In genomic region chr12:12880537-12880936, GRCh38 we compare ENCODE assay signal across 27 cellular contexts. TPM values are rescaled to one million over a fixed set of nuclear protein-coding genes. Genes with fewer than 3 reads are reported as not detected.
DNase-seq lines count a peak whose midpoint lies in the region; ATAC-seq and TF ChIP-seq lines count a peak whose summit lies in the region.
"Had no signal": no experiment of that assay in that cellular context is flagged by ENCODE, and none has a peak within 500 bp of the region (broad histone marks: within the 10 kb centered on the region; RNA-seq: fewer than 3 reads in every experiment).

No MANE protein-coding gene starts in this region.

- no peaks in the 10 kb centered on the region for H3K9me2 ChIP-seq in Karpas-422 (replicated peaks; ENCODE audit: insufficient read depth, low read length)

- no peaks in the 10 kb centered on the region for H3K36me3 Mint-ChIP-seq in natural killer cell treated with Interleukin-12 subunit alpha and Interleukin-12 subunit beta and Interleukin-15 and Interleukin-18, amount 100 ng/mL, for 72 hours
- H3K36me3 Mint-ChIP-seq in natural killer cell, result no peaks in the 10 kb centered on the region

- no peak for DNase-seq in natural killer cell treated with Interleukin-12 subunit alpha and Interleukin-12 subunit beta and Interleukin-15 and Interleukin-18, amount 100 ng/mL, for 72 hours (ENCODE audit: low spot score)
- DNase-seq in natural killer cell (no peak), NB4 (ENCODE audit: low read depth) (peak; percentile 51), epithelial cell of prostate (ENCODE audit: low read depth, low spot score) (no peak), lower leg skin (ENCODE audit: low spot score in 2 of 2) (no peak), NCI-H2196 treated with DMSO at 0.1 percent for 48 hours (lab: John Stamatoyannopoulos, UW; ENCODE audit: unreplicated experiment) (no peak), Karpas-422 (no peak)
- DNase-seq: activated CD4-positive, CD25-positive, alpha-beta regulatory T cell; activated effector memory CD4-positive, alpha-beta T cell treated with anti-CD3 and anti-CD28 coated beads, Interleukin-2, amount 50 U/mL, for 16 hours; activated T-cell treated with anti-CD3 and anti-CD28 coated beads, Interleukin-2, amount 50 U/mL, for 1 hour; body of pancreas; C1 segment of cervical spinal cord; Caco-2; effector memory CD8-positive, alpha-beta T cell; erythroblast; glutamatergic neuron; left ventricle myocardium inferior; NCI-H1694 treated with DMSO at 0.1 percent for 48 hours; OCI-M1; right cardiac atrium; stimulated activated CD4-positive, alpha-beta T cell treated with anti-CD3 and anti-CD28 coated beads, Interleukin-1b, Interleukin-23, amount 100 ng/mL, for 48 hours; stomach had no signal

- no peak overlapping the region for H3K9ac ChIP-seq in Karpas-422 (ENCODE audit: low read length)

- peak overlapping the region; percentile 97 for H3K27ac ChIP-seq in epithelial cell of prostate
- no peak overlapping the region for H3K27ac ChIP-seq in Karpas-422 (ENCODE audit: low read length)
- H3K27ac ChIP-seq: body of pancreas, left ventricle myocardium inferior, neutrophil, SK-N-MC had no signal

- no peak overlapping the region for H2AFZ ChIP-seq in Karpas-422 (ENCODE audit: low read length)

- no peaks in the 10 kb centered on the region for H3K9me3 Mint-ChIP-seq in natural killer cell treated with Interleukin-12 subunit alpha and Interleukin-12 subunit beta and Interleukin-15 and Interleukin-18, amount 100 ng/mL, for 72 hours
- H3K9me3 Mint-ChIP-seq in natural killer cell, result no peaks in the 10 kb centered on the region
- H3K9me3 Mint-ChIP-seq: central memory CD8-positive, alpha-beta T cell; effector memory CD8-positive, alpha-beta T cell had no signal

- peaks cover 11 to 23% of the 10 kb centered on the region in 2 donors for H3K27me3 Mint-ChIP-seq in natural killer cell treated with Interleukin-12 subunit alpha and Interleukin-12 subunit beta and Interleukin-15 and Interleukin-18, amount 100 ng/mL, for 72 hours
- peaks cover 0 to 5% of the 10 kb centered on the region in 2 donors for H3K27me3 Mint-ChIP-seq in natural killer cell (ENCODE audit: low read depth in 2 of 2)

- no peaks in the 10 kb centered on the region for H3K4me1 ChIP-seq in Karpas-422 (ENCODE audit: low read length)
- H3K4me1 ChIP-seq: left ventricle myocardium inferior had no signal

- no peak overlapping the region for H3K4me2 ChIP-seq in Karpas-422 (ENCODE audit: low read depth, low read length, poor library complexity, severe bottlenecking)

- intact Hi-C loops in natural killer cell (cut with micrococcal nuclease), result no loop called here
- intact Hi-C loops in lower leg skin (cut with DNase I; ENCODE audit: low total_unique reads), result no loop called here

- peak; percentile 61 for ATAC-seq in natural killer cell treated with Interleukin-12 subunit alpha and Interleukin-12 subunit beta and Interleukin-15 and Interleukin-18, amount 100 ng/mL, for 72 hours
- no peak for ATAC-seq in natural killer cell
- ATAC-seq: body of pancreas; effector memory CD8-positive, alpha-beta T cell; HepG2; right cardiac atrium had no signal

- H3K4me3 ChIP-seq in NB4 (ENCODE audit: low read depth, low read length) (no peak overlapping the region), lower leg skin (ENCODE audit: low read depth, poor library complexity, severe bottlenecking) (no peak overlapping the region), Karpas-422 (ENCODE audit: low read length) (no peak overlapping the region)
- H3K4me3 ChIP-seq: body of pancreas, left ventricle myocardium inferior, SK-N-MC, stomach had no signal

- no peaks in the 10 kb centered on the region for H4K20me1 ChIP-seq in Karpas-422 (ENCODE audit: insufficient read depth, low read depth, low read length)

- H3K4me3 Mint-ChIP-seq in natural killer cell treated with Interleukin-12 subunit alpha and Interleukin-12 subunit beta and Interleukin-15 and Interleukin-18, amount 100 ng/mL, for 72 hours, result no peak overlapping the region
- H3K4me3 Mint-ChIP-seq in natural killer cell, result no peak overlapping the region
- H3K4me3 Mint-ChIP-seq: central memory CD8-positive, alpha-beta T cell; effector memory CD8-positive, alpha-beta T cell had no signal

- H3K79me2 ChIP-seq in Karpas-422 (ENCODE audit: low read length), result no peaks in the 10 kb centered on the region

- H3K9me3 ChIP-seq in Karpas-422 (ENCODE audit: low read length), result no peaks in the 10 kb centered on the region
- H3K9me3 ChIP-seq: body of pancreas, Caco-2, left ventricle myocardium inferior, neutrophil, stomach had no signal

- H3K4me1 Mint-ChIP-seq in natural killer cell treated with Interleukin-12 subunit alpha and Interleukin-12 subunit beta and Interleukin-15 and Interleukin-18, amount 100 ng/mL, for 72 hours (ENCODE audit: low read depth in 2 of 2), result peaks cover 0 to 8% of the 10 kb centered on the region in 2 donors
- H3K4me1 Mint-ChIP-seq in natural killer cell, result peaks cover 0 to 4% of the 10 kb centered on the region in 2 donors

- no peak for TF ChIP-seq CTCF in natural killer cell (IDR thresholded peaks at IDR 0.05)
- no peak for TF ChIP-seq CTCF in NB4 (IDR thresholded peaks at IDR 0.05; ENCODE audit: low read depth, low read length)
- no peak for TF ChIP-seq CTCF in lower leg skin (IDR thresholded peaks at IDR 0.05)

- TF ChIP-seq POLR2A in NB4 (IDR thresholded peaks at IDR 0.05; ENCODE audit: extremely low read depth, insufficient read length), result no peak
- TF ChIP-seq POLR2A in lower leg skin (IDR thresholded peaks at IDR 0.05), result no peak

- WGBS in lower leg skin, 2 donors, result 75 to 83% methylated on average over 6 of the region's 6 CpGs

- no peaks in the 10 kb centered on the region for H3K36me3 ChIP-seq in Karpas-422 (ENCODE audit: insufficient read depth, low read length)
- H3K36me3 ChIP-seq: left ventricle myocardium inferior, neutrophil, stomach had no signal

- no peak overlapping the region for H3K27ac Mint-ChIP-seq in natural killer cell treated with Interleukin-12 subunit alpha and Interleukin-12 subunit beta and Interleukin-15 and Interleukin-18, amount 100 ng/mL, for 72 hours
- H3K27ac Mint-ChIP-seq in natural killer cell, result no peak overlapping the region

- no peaks in the 10 kb centered on the region for H3K27me3 ChIP-seq in Karpas-422 (ENCODE audit: low read length)
- H3K27me3 ChIP-seq: body of pancreas, neutrophil, stomach had no signal

RNA-seq across cellular contexts. Expression of gene GPRC5A, which starts 10.8 kb away (rescaled TPM):
- total RNA-seq in natural killer cell treated with Interleukin-12 subunit alpha and Interleukin-12 subunit beta and Interleukin-15 and Interleukin-18, amount 100 ng/mL, for 72 hours, result not detected
- total RNA-seq in natural killer cell, result under 1 TPM in 2 of 3 donors, not detected in 1; 0.09 to 0.28 TPM
- 1 to 10 TPM; 2.1 to 9.4 (median 5.3) TPM for total RNA-seq in lower leg skin
- total RNA-seq in Karpas-422 (2014; rRNA removed; shearing (Covaris generic); ENCODE audit: low replicate concordance), result not detected in 2 replicates
- total RNA-seq: T-helper 1 cell treated with Interleukin-12 subunit alpha and Interleukin-12 subunit beta and Interleukin-4 antibody, amounts not matched to agents 30 ng/mL and 1 ng/mL, for 36 hours had no signal

Comparison
In these comparisons a context has a peak if more than half of its experiments do, and no peak if none do; other contexts are left out.
1. ATAC-seq: peak in natural killer cell treated with Interleukin-12 subunit alpha and Interleukin-12 subunit beta and Interleukin-15 and Interleukin-18, amount 100 ng/mL, for 72 hours (2 of 2); none in natural killer cell (0 of 3).